Comparison of ENCODE assay signal across 8 cellular contexts in genomic region chr7:25951414-25952276, GRCh38.
A peak's percentile ranks its signal among the peaks of the same experiment; 100 is the strongest.
DNase-seq lines count a peak whose midpoint lies in the region; TF ChIP-seq lines count a peak whose summit lies in the region.

No MANE protein-coding gene starts in this region.

- peak overlapping the region; percentile 56 for H3K27ac ChIP-seq in muscle layer of colon (ENCODE audit: low read depth, low read length)

- H3K9me3 ChIP-seq in muscle layer of colon (ENCODE audit: low read length): no peaks in the 10 kb centered on the region

- no peak for TF ChIP-seq CTCF in HFF-Myc (IDR thresholded peaks at IDR 0.05; ENCODE audit: low read depth, low read length, missing control alignments)

- H3K4me3 ChIP-seq in HFF-Myc (replicated peaks; ENCODE audit: low read depth, low read length) (peak overlapping the region; percentile 30), muscle layer of colon (ENCODE audit: low read depth in 1 of 2, low read length in 2 of 2) (peak overlapping the region; percentile 61 to 62)

- peaks cover 20% of the 10 kb centered on the region for H3K4me1 Mint-ChIP-seq in activated naive CD4-positive, alpha-beta T cell treated with anti-CD3 and anti-CD28 coated beads, Interleukin-2, amount 50 U/mL, for 24 hours

- no peaks in the 10 kb centered on the region for H3K36me3 ChIP-seq in muscle layer of colon (ENCODE audit: insufficient read depth, low read length)

- no peak overlapping the region for H3K9ac ChIP-seq in muscle layer of colon (ENCODE audit: low read length)

- H3K9me3 Mint-ChIP-seq in activated naive CD4-positive, alpha-beta T cell treated with anti-CD3 and anti-CD28 coated beads, Interleukin-2, amount 50 U/mL, for 24 hours: no peaks in the 10 kb centered on the region

- H3K4me1 ChIP-seq in muscle layer of colon (ENCODE audit: insufficient read depth, low read length): no peaks in the 10 kb centered on the region

- DNase-seq in activated naive CD4-positive, alpha-beta T cell (lab: John Stamatoyannopoulos, UW): no peak
- no peak for DNase-seq in HFF-Myc (ENCODE audit: extremely low read depth, low read depth)
- peak; percentile 70 for DNase-seq in NCI-H2227 (lab: John Stamatoyannopoulos, UW; ENCODE audit: unreplicated experiment)
- DNase-seq in cerebellar cortex (ENCODE audit: low spot score): peak; percentile 31
- no peak for DNase-seq in dermis blood vessel endothelial cell
- no peak for DNase-seq in glomerular visceral epithelial cell (ENCODE audit: extremely low spot score)

- H3K27ac Mint-ChIP-seq in activated naive CD4-positive, alpha-beta T cell treated with anti-CD3 and anti-CD28 coated beads, Interleukin-2, amount 50 U/mL, for 24 hours: no peak overlapping the region

- peaks cover 3% of the 10 kb centered on the region for H3K27me3 Mint-ChIP-seq in activated naive CD4-positive, alpha-beta T cell treated with anti-CD3 and anti-CD28 coated beads, Interleukin-2, amount 50 U/mL, for 24 hours

- no peaks in the 10 kb centered on the region for H3K36me3 Mint-ChIP-seq in activated naive CD4-positive, alpha-beta T cell treated with anti-CD3 and anti-CD28 coated beads, Interleukin-2, amount 50 U/mL, for 24 hours

- H3K4me3 Mint-ChIP-seq in activated naive CD4-positive, alpha-beta T cell treated with anti-CD3 and anti-CD28 coated beads, Interleukin-2, amount 50 U/mL, for 24 hours: peak overlapping the region; percentile 47

- H3K27me3 ChIP-seq in muscle layer of colon (ENCODE audit: control insufficient read depth in 1 of 2, insufficient read depth in 2 of 2, low read length in 2 of 2): peaks cover 0 to 4% of the 10 kb centered on the region in 2 donors

Comparison
In these comparisons a context has a peak if more than half of its experiments do, and no peak if none do; other contexts are left out.
1. DNase-seq: peak in NCI-H2227 (single experiment) and cerebellar cortex (single experiment); none in activated naive CD4-positive, alpha-beta T cell (0 of 4), HFF-Myc (single experiment), dermis blood vessel endothelial cell (single experiment) and glomerular visceral epithelial cell (single experiment).